ENCODE assay signal across 20 cellular contexts in genomic region chr6:66771626-66772025, GRCh38.
DNase-seq lines count a peak whose midpoint lies in the region; FAIRE-seq and TF ChIP-seq lines count a peak whose summit lies in the region.
"Had no signal": no experiment of that assay in that cellular context is flagged by ENCODE, and none has a peak within 500 bp of the region (broad histone marks: within the 10 kb centered on the region; RNA-seq: fewer than 3 reads in every experiment).

No MANE protein-coding gene starts in this region.

- H3K18ac ChIP-seq in H1 (ENCODE audit: extremely low read depth, low read length) (no peak overlapping the region), mesenchymal stem cell (ENCODE audit: low read depth in 1 of 2, low read length in 2 of 2) (no peak overlapping the region), H9 (ENCODE audit: insufficient read length, low read depth, low read length) (no peak overlapping the region)

- peak; percentile 5 for DNase-seq in HCEC 1CT
- DNase-seq in MV-4-11 (lab: John Stamatoyannopoulos, UW): peak; percentile 23
- DNase-seq in H1 (ENCODE audit: low read depth in 1 of 2, low spot score in 2 of 2): no peak
- DNase-seq in mesenchymal stem cell: peak; percentile 6
- DNase-seq in NCI-H1930 (lab: John Stamatoyannopoulos, UW): no peak
- no peak for DNase-seq in H9
- DNase-seq in cerebellum (ENCODE audit: low spot score): no peak
- DNase-seq: AML-193, GM23248, MG63, NCI-H1105, NCI-H1694 treated with DMSO at 0.1 percent for 48 hours, NCI-H2107, NCI-H2227 treated with DMSO at 0.1 percent for 48 hours, NCI-H524, SJCRH30 had no signal

- H2AFZ ChIP-seq in H1 (ENCODE audit: low read length) (no peak overlapping the region), mesenchymal stem cell (ENCODE audit: low read depth, low read length) (no peak overlapping the region), H9 (ENCODE audit: low read length) (no peak overlapping the region)
- H2AFZ ChIP-seq: GM23248 had no signal

- H3K79me1 ChIP-seq in H1 (ENCODE audit: low read depth, low read length) (no peaks in the 10 kb centered on the region), mesenchymal stem cell (replicated peaks; ENCODE audit: low read length, poor library complexity, severe bottlenecking) (no peaks in the 10 kb centered on the region), H9 (ENCODE audit: insufficient read depth, low read depth, low read length, poor library complexity, severe bottlenecking) (no peaks in the 10 kb centered on the region)

- peaks cover 6 to 10% of the 10 kb centered on the region in 2 experiments; a peak in 4 of 5 replicates for H3K9me3 Mint-ChIP-seq in H9

- H3K36me3 Mint-ChIP-seq in H9 (ENCODE audit: insufficient read depth in 1 of 3, low read depth in 3 of 3): peaks cover 0 to 12% (median 0%) of the 10 kb centered on the region in 3 experiments; a peak in 3 of 7 replicates

- H3K14ac ChIP-seq in H1 (ENCODE audit: insufficient read length) (no peak overlapping the region), mesenchymal stem cell (ENCODE audit: low read length in 2 of 2) (no peak overlapping the region), H9 (ENCODE audit: insufficient read depth, low read length) (no peak overlapping the region)

- no peak overlapping the region for H3K23ac ChIP-seq in H1 (ENCODE audit: insufficient read length)
- H3K23ac ChIP-seq in mesenchymal stem cell (ENCODE audit: low read length in 2 of 2): no peak overlapping the region
- H3K23ac ChIP-seq in H9 (ENCODE audit: insufficient read length, low read depth, low read length): no peak overlapping the region

- H3K4ac ChIP-seq in H1 (replicated peaks; ENCODE audit: insufficient read length, low read depth, low read length): no peak overlapping the region
- H3K4ac ChIP-seq in mesenchymal stem cell (ENCODE audit: low read depth in 1 of 2, low read length in 2 of 2): no peak overlapping the region
- H3K4ac ChIP-seq in H9 (ENCODE audit: low read depth, low read length): no peak overlapping the region

- no peak overlapping the region for H3K27ac ChIP-seq in H1 (ENCODE audit: low read depth, low read length)
- no peak overlapping the region for H3K27ac ChIP-seq in mesenchymal stem cell (ENCODE audit: low read length, poor library complexity, severe bottlenecking)
- H3K27ac ChIP-seq in H9 (ENCODE audit: insufficient read length, low read depth, low read length): no peak overlapping the region
- H3K27ac ChIP-seq: C4-2B, GM23248, SJCRH30 had no signal

- TF ChIP-seq CTCF in H1 (IDR thresholded peaks at IDR 0.05; ENCODE audit: control extremely low read depth in 1 of 3, insufficient read depth in 1 of 3, low read depth in 1 of 3, low read length in 3 of 3): no peak
- TF ChIP-seq CTCF in H9 (conservative IDR thresholded peaks at IDR 0.05): no peak

- H3K4me2 ChIP-seq in H1 (ENCODE audit: insufficient read depth in 1 of 2, low read depth in 2 of 2, low read length in 2 of 2) (no peak overlapping the region), mesenchymal stem cell (ENCODE audit: low read length, poor library complexity, severe bottlenecking) (no peak overlapping the region), H9 (ENCODE audit: insufficient read depth, insufficient read length, low read length) (no peak overlapping the region)

- H3K4me3 ChIP-seq in H1 (ENCODE audit: extremely low read depth in 1 of 4, insufficient read depth in 2 of 4, low read depth in 3 of 4, low read length in 4 of 4): no peak overlapping the region
- no peak overlapping the region for H3K4me3 ChIP-seq in mesenchymal stem cell (ENCODE audit: insufficient read depth in 1 of 2, low read depth in 1 of 2, low read length in 2 of 2)
- H3K4me3 ChIP-seq: GM23248, MG63, SJCRH30 had no signal

- H2BK15ac ChIP-seq in H1 (ENCODE audit: low read length) (no peak overlapping the region), mesenchymal stem cell (ENCODE audit: low read depth, poor library complexity, severe bottlenecking) (no peak overlapping the region), H9 (ENCODE audit: low read depth, low read length) (no peak overlapping the region)

- POLR2A ChIA-PET in H1 (lab: Charles Lee; ENCODE audit: partially characterized antibody): no interaction called here

- H3K27ac Mint-ChIP-seq in H9: no peak overlapping the region

- no peaks in the 10 kb centered on the region for H3K27me3 Mint-ChIP-seq in H9 (ENCODE audit: low read depth)

- no peak overlapping the region for H2AK5ac ChIP-seq in H1 (ENCODE audit: low read depth, low read length)
- H2AK5ac ChIP-seq in mesenchymal stem cell (ENCODE audit: low read length, severe bottlenecking): no peak overlapping the region
- H2AK5ac ChIP-seq in H9 (ENCODE audit: insufficient read length, low read length): no peak overlapping the region

- H4K5ac ChIP-seq in H1 (ENCODE audit: insufficient read length, low read depth, low read length) (no peak overlapping the region), H9 (ENCODE audit: insufficient read length, low read depth, low read length) (no peak overlapping the region)

- CTCF ChIA-PET in H1 (lab: Charles Lee; ENCODE audit: partially characterized antibody): no interaction called here

- H2BK20ac ChIP-seq in H1 (ENCODE audit: low read length) (no peak overlapping the region), H9 (ENCODE audit: low read depth, low read length, poor library complexity, severe bottlenecking) (no peak overlapping the region)

- no peaks in the 10 kb centered on the region for H3K23me2 ChIP-seq in H1 (ENCODE audit: low read depth, low read length)
- H3K23me2 ChIP-seq in H9 (ENCODE audit: insufficient read length, low read depth, low read length, poor library complexity, severe bottlenecking): no peaks in the 10 kb centered on the region

- H2BK5ac ChIP-seq in H1 (ENCODE audit: low read depth, low read length): no peak overlapping the region
- no peak overlapping the region for H2BK5ac ChIP-seq in mesenchymal stem cell (ENCODE audit: low read depth, low read length, poor library complexity, severe bottlenecking)
- H2BK5ac ChIP-seq in H9 (ENCODE audit: insufficient read length, low read length): no peak overlapping the region

- H3K9ac ChIP-seq in H1 (replicated peaks in 1 of 4; ENCODE audit: extremely low read depth in 1 of 4, low read depth in 3 of 4, low read length in 3 of 4) (no peak overlapping the region), mesenchymal stem cell (ENCODE audit: low read length) (no peak overlapping the region), H9 (ENCODE audit: extremely low read depth, insufficient read length, low read length) (no peak overlapping the region)
- H3K9ac ChIP-seq: GM23248 had no signal

- no peak overlapping the region for H3K56ac ChIP-seq in H1 (replicated peaks; ENCODE audit: insufficient read length, low read depth, low read length)
- H3K56ac ChIP-seq in H9 (ENCODE audit: insufficient read length, low read depth, low read length): no peak overlapping the region

- H3K27me3 ChIP-seq in H1 (replicated peaks in 1 of 4; ENCODE audit: control insufficient read depth in 3 of 4, extremely low read depth in 1 of 4, insufficient read depth in 3 of 4, low read length in 3 of 4) (no peaks in the 10 kb centered on the region), mesenchymal stem cell (ENCODE audit: control insufficient read depth in 1 of 2, insufficient read depth in 1 of 2, low read length in 2 of 2) (no peaks in the 10 kb centered on the region), H9 (ENCODE audit: insufficient read depth, low read length) (no peaks in the 10 kb centered on the region)
- H3K27me3 ChIP-seq: MG63, SJCRH30 had no signal

- no peak for TF ChIP-seq RAD21 in H1 (IDR thresholded peaks at IDR 0.05 in 1 of 2, conservative IDR thresholded peaks at IDR 0.05 in 1 of 2; ENCODE audit: low read depth in 2 of 2, low read length in 2 of 2)

- no peak overlapping the region for H3T11ph ChIP-seq in H9 (ENCODE audit: low read length)

- H3K9me3 ChIP-seq in H1 (ENCODE audit: insufficient read depth in 2 of 2, low read depth in 1 of 2, low read length in 1 of 2) (no peaks in the 10 kb centered on the region), mesenchymal stem cell (ENCODE audit: control insufficient read depth, low read length) (peaks cover 17% of the 10 kb centered on the region), H9 (ENCODE audit: control insufficient read depth, low read depth, low read length) (no peaks in the 10 kb centered on the region)
- H3K9me3 ChIP-seq: MG63, SJCRH30 had no signal

- no peaks in the 10 kb centered on the region for H3K79me2 ChIP-seq in H1 (ENCODE audit: control insufficient read depth in 1 of 2, insufficient read depth in 2 of 2, low read length in 2 of 2)
- no peaks in the 10 kb centered on the region for H3K79me2 ChIP-seq in H9 (ENCODE audit: insufficient read depth, low read length)

- H2BK12ac ChIP-seq in H1 (ENCODE audit: low read depth, low read length): no peak overlapping the region
- H2BK12ac ChIP-seq in mesenchymal stem cell (ENCODE audit: low read length in 2 of 2): no peak overlapping the region
- H2BK12ac ChIP-seq in H9 (ENCODE audit: insufficient read length, low read depth, low read length): no peak overlapping the region

- 88% methylated on average over 2 of the region's 2 CpGs; no CpG with 5 or more reads in 1 of the 2 experiments for WGBS in H1 (ENCODE audit: extremely low coverage in 1 of 2, insufficient coverage in 1 of 2, insufficient read length in 1 of 2, insufficient replicate concordance in 2 of 2, low coverage in 1 of 2, low lambda C conversion rate in 2 of 2, missing lambda C conversion rate in 1 of 2), 2 experiments
- WGBS in mesenchymal stem cell: 100% methylated on average over 1 of the region's 2 CpGs
- WGBS in H9 (ENCODE audit: extremely low coverage, insufficient read length, low lambda C conversion rate): no CpG with 5 or more reads among the region's 2 CpGs

- TF ChIP-seq EP300 in H1 (IDR thresholded peaks at IDR 0.05; ENCODE audit: borderline replicate concordance in 1 of 2, low read depth in 2 of 2, low read length in 2 of 2): no peak

- H3K4me1 ChIP-seq in H1 (replicated peaks in 1 of 4; ENCODE audit: control insufficient read depth in 3 of 4, insufficient read depth in 4 of 4, low read length in 3 of 4) (no peaks in the 10 kb centered on the region), mesenchymal stem cell (ENCODE audit: control insufficient read depth, insufficient read depth, low read depth, low read length) (no peaks in the 10 kb centered on the region), H9 (ENCODE audit: insufficient read depth, low read length) (no peaks in the 10 kb centered on the region)
- H3K4me1 ChIP-seq: SJCRH30 had no signal

- H2BK120ac ChIP-seq in H1 (replicated peaks; ENCODE audit: low read depth, low read length) (no peak overlapping the region), mesenchymal stem cell (ENCODE audit: low read depth, low read length) (no peak overlapping the region), H9 (ENCODE audit: low read depth, low read length, poor library complexity, severe bottlenecking) (no peak overlapping the region)

- no peak overlapping the region for H4K91ac ChIP-seq in H1 (replicated peaks; ENCODE audit: insufficient read length, low read length)
- no peak overlapping the region for H4K91ac ChIP-seq in mesenchymal stem cell (ENCODE audit: low read length)
- H4K91ac ChIP-seq in H9 (ENCODE audit: insufficient read length, low read depth, low read length): no peak overlapping the region

- no peak overlapping the region for H3K4me3 Mint-ChIP-seq in H9

- H3K36me3 ChIP-seq in H1 (ENCODE audit: control insufficient read depth in 2 of 4, insufficient read depth in 4 of 4, low read length in 3 of 4): no peaks in the 10 kb centered on the region
- no peaks in the 10 kb centered on the region for H3K36me3 ChIP-seq in mesenchymal stem cell (ENCODE audit: control insufficient read depth in 1 of 2, insufficient read depth in 2 of 2, low read depth in 1 of 2, low read length in 2 of 2)
- H3K36me3 ChIP-seq: MG63, SJCRH30 had no signal

- TF ChIP-seq POLR2A in H1 (IDR thresholded peaks at IDR 0.05; ENCODE audit: control extremely low read depth in 1 of 2, low read depth in 2 of 2, low read length in 2 of 2): no peak

- H4K8ac ChIP-seq in H1 (ENCODE audit: extremely low read depth, insufficient read depth, low read length) (no peak overlapping the region), mesenchymal stem cell (ENCODE audit: low read length) (no peak overlapping the region), H9 (replicated peaks; ENCODE audit: insufficient read length, low read depth, low read length) (no peak overlapping the region)

- H4K20me1 ChIP-seq in H1 (replicated peaks in 1 of 2; ENCODE audit: control insufficient read depth in 1 of 2, insufficient read depth in 2 of 2, low read length in 2 of 2) (no peaks in the 10 kb centered on the region), H9 (ENCODE audit: control insufficient read depth, insufficient read depth, insufficient read length) (no peaks in the 10 kb centered on the region)

- no peaks in the 10 kb centered on the region for H3K4me1 Mint-ChIP-seq in H9

- FAIRE-seq in H1 (lab: Jason Lieb, UNC): no peak
- FAIRE-seq: D721Med, GM12891, GM19239 had no signal

Comparison
In these comparisons a context has a peak if more than half of its experiments do, and no peak if none do; other contexts are left out.
1. DNase-seq: peak in HCEC 1CT (single experiment), MV-4-11 (single experiment) and mesenchymal stem cell (single experiment); none in H1 (0 of 2), NCI-H1930 (0 of 2), H9 (single experiment) and cerebellum (single experiment).